Comparison of ENCODE assay signal across 6 cellular contexts in genomic region chr5:142013734-142014495, GRCh38.
DNase-seq lines count a peak whose midpoint lies in the region; ATAC-seq and TF ChIP-seq lines count a peak whose summit lies in the region.

No MANE protein-coding gene starts in this region.

- no peak for ATAC-seq in HG02840 (IDR thresholded peaks at IDR 0.05; ENCODE audit: low FRiP score, unreplicated experiment)

- no peaks in the 10 kb centered on the region for H3K27me3 Mint-ChIP-seq in nephron (ENCODE audit: low read depth)

- no peak for TF ChIP-seq CTCF in nephron (IDR thresholded peaks at IDR 0.05; ENCODE audit: unreplicated experiment in 3 of 3)

- DNase-seq in HK-2 (ENCODE audit: unreplicated experiment) (peak; percentile 43), astrocyte of the hippocampus (ENCODE audit: low read depth, low spot score) (peak; percentile 45), DMS79 (lab: John Stamatoyannopoulos, UW) (no peak), NCI-H526 (lab: John Stamatoyannopoulos, UW) (no peak)

- peak overlapping the region; percentile 83 to 93 (median 87) for H3K27ac Mint-ChIP-seq in nephron

- H3K4me1 Mint-ChIP-seq in nephron, result peaks cover 26% of the 10 kb centered on the region

- no peaks in the 10 kb centered on the region for H3K9me3 Mint-ChIP-seq in nephron

- peaks cover 8% of the 10 kb centered on the region for H3K36me3 Mint-ChIP-seq in nephron (ENCODE audit: low read depth)

- peak overlapping the region; percentile 82 to 94 (median 94) for H3K4me3 Mint-ChIP-seq in nephron

Comparison
In these comparisons a context has a peak if more than half of its experiments do, and no peak if none do; other contexts are left out.
1. DNase-seq: peak in HK-2 (single experiment) and astrocyte of the hippocampus (single experiment); none in DMS79 (single experiment) and NCI-H526 (0 of 2).